In genomic region chr16:51062039-51062438, GRCh38 we compare ENCODE assay signal across 28 cellular contexts.
"Had no signal": no experiment of that assay in that cellular context is flagged by ENCODE, and none has a peak within 500 bp of the region (broad histone marks: within the 10 kb centered on the region; RNA-seq: fewer than 3 reads in every experiment).

No MANE protein-coding gene starts in this region.

- H3K4me1 ChIP-seq: adrenal gland, ascending aorta, esophagus squamous epithelium, gastrocnemius medialis, left ventricle myocardium inferior, neural progenitor cell, upper lobe of right lung had no signal

- DNase-seq: activated CD4-positive, alpha-beta T cell treated with anti-CD3 and anti-CD28 coated beads for 36 hours; activated CD4-positive, alpha-beta T cell treated with anti-CD3 and anti-CD28 coated beads, Interleukin-2, amount 50 U/mL, for 4 hours; activated CD8-positive, alpha-beta memory T cell treated with anti-CD3 and anti-CD28 coated beads, Interleukin-2, amount 50 U/mL, for 48 hours; activated naive CD4-positive, alpha-beta T cell; activated T-cell treated with anti-CD3 and anti-CD28 coated beads, Interleukin-2, amount 50 U/mL, for 4 hours; adrenal gland; brain microvascular endothelial cell; central memory CD4-positive, alpha-beta T cell; effector memory CD8-positive, alpha-beta T cell; esophagus squamous epithelium; gastrocnemius medialis; head of caudate nucleus; hypothalamus; left ventricle myocardium inferior; mammary epithelial cell; naive thymus-derived CD8-positive, alpha-beta T cell; posterior cingulate gyrus; retina; stimulated activated CD4-positive, alpha-beta T cell treated with anti-CD3 and anti-CD28 coated beads, Interleukin-4, amount 100 ng/mL, for 4 hours; stimulated activated naive CD8-positive, alpha-beta T cell treated with anti-CD3 and anti-CD28 coated beads, Interleukin-15, Interleukin-2, amounts not matched to agents 100 U/mL and 50 U/mL, for 24 hours; T-helper 9 cell; upper lobe of right lung had no signal

- H3K4me1 Mint-ChIP-seq: activated CD4-positive, alpha-beta T cell treated with anti-CD3 and anti-CD28 coated beads for 36 hours; mesothelial cell of epicardium; naive thymus-derived CD8-positive, alpha-beta T cell; neural progenitor cell had no signal

- H3K27ac Mint-ChIP-seq: activated CD4-positive, alpha-beta T cell treated with anti-CD3 and anti-CD28 coated beads for 36 hours; activated naive CD8-positive, alpha-beta T cell; activated T-helper 2 cell treated with anti-CD3 and anti-CD28 coated beads, Interferon-gamma antibody, Interleukin-2, Interleukin-4, amounts not matched to agents 10 μg/mL and 5 μg/mL and 100 μg/mL, durations not matched to agents 14 hours and 24 hours and 36 hours; effector memory CD8-positive, alpha-beta T cell; mesothelial cell of epicardium; naive thymus-derived CD8-positive, alpha-beta T cell; neural progenitor cell; WTC11 had no signal

- H3K27me3 ChIP-seq: adrenal gland, ascending aorta, brain microvascular endothelial cell, neural progenitor cell, upper lobe of right lung had no signal

- H3K9me3 Mint-ChIP-seq: activated T-cell treated with anti-CD3 and anti-CD28 coated beads, Interleukin-2, amount 50 U/mL, for 4 hours; activated T-helper 2 cell treated with anti-CD3 and anti-CD28 coated beads, Interferon-gamma antibody, Interleukin-2, Interleukin-4, amounts not matched to agents 10 μg/mL and 5 μg/mL and 100 μg/mL, durations not matched to agents 14 hours and 24 hours and 36 hours; effector memory CD8-positive, alpha-beta T cell; mesothelial cell of epicardium; naive thymus-derived CD8-positive, alpha-beta T cell; neural progenitor cell; WTC11 had no signal

- H3K36me3 Mint-ChIP-seq: activated naive CD8-positive, alpha-beta T cell; mesothelial cell of epicardium; naive thymus-derived CD8-positive, alpha-beta T cell; neural progenitor cell; WTC11 had no signal

- H3K9ac ChIP-seq: neural progenitor cell had no signal

- H3K9me3 ChIP-seq: adrenal gland, ascending aorta, esophagus squamous epithelium, gastrocnemius medialis, left ventricle myocardium inferior, upper lobe of right lung had no signal

- H3K4me3 ChIP-seq: adrenal gland, ascending aorta, esophagus squamous epithelium, gastrocnemius medialis, left ventricle myocardium inferior, neural progenitor cell, upper lobe of right lung had no signal

- H3K27ac ChIP-seq: adrenal gland, ascending aorta, brain microvascular endothelial cell, esophagus squamous epithelium, gastrocnemius medialis, left ventricle myocardium inferior, neural progenitor cell, upper lobe of right lung had no signal

- H3K4me3 Mint-ChIP-seq: activated CD4-positive, alpha-beta T cell treated with anti-CD3 and anti-CD28 coated beads for 36 hours; activated naive CD8-positive, alpha-beta T cell; activated T-cell treated with anti-CD3 and anti-CD28 coated beads, Interleukin-2, amount 50 U/mL, for 4 hours; effector memory CD8-positive, alpha-beta T cell; mesothelial cell of epicardium; naive thymus-derived CD8-positive, alpha-beta T cell; neural progenitor cell; WTC11 had no signal

- ATAC-seq: activated CD4-positive, alpha-beta T cell treated with anti-CD3 and anti-CD28 coated beads for 36 hours; activated T-cell treated with anti-CD3 and anti-CD28 coated beads, Interleukin-2, amount 50 U/mL, for 4 hours; effector memory CD8-positive, alpha-beta T cell; gastrocnemius medialis; naive thymus-derived CD8-positive, alpha-beta T cell; stimulated activated naive CD8-positive, alpha-beta T cell treated with anti-CD3 and anti-CD28 coated beads, Interleukin-15, Interleukin-2, amounts not matched to agents 100 U/mL and 50 U/mL, for 24 hours; upper lobe of right lung; WTC11 had no signal

- H3K36me3 ChIP-seq: adrenal gland, ascending aorta, brain microvascular endothelial cell, esophagus squamous epithelium, gastrocnemius medialis, left ventricle myocardium inferior, neural progenitor cell, upper lobe of right lung had no signal
